8 cellular contexts compared by ENCODE assay signal in genomic region chr12:62259993-62260732, GRCh38. TPM values are rescaled to one million over a fixed set of nuclear protein-coding genes. Genes with fewer than 3 reads are reported as not detected.
DNase-seq lines count a peak whose midpoint lies in the region; ATAC-seq, FAIRE-seq and TF ChIP-seq lines count a peak whose summit lies in the region.

Gene USP15, plus strand, starts transcription at chr12:62260404. Its CDS starts 11 bp downstream, at chr12:62260415.

- FAIRE-seq in HTR-8/SVneo (lab: Jason Lieb, UNC) = peak; percentile 85
- peak; percentile 39 for FAIRE-seq in endometrium (lab: Jason Lieb, UNC)

- peak within 1 kb of the TSS; percentile 99 for H3K27ac Mint-ChIP-seq in mesothelial cell of epicardium

- in situ Hi-C loops in Caki2 (cut with HindIII; ENCODE audit: low pct_unique_long_range_greater_than_20kb, low sequenced_read_pairs) = no loop called here

- no peaks in the 10 kb centered on the region for H3K27me3 Mint-ChIP-seq in mesothelial cell of epicardium (ENCODE audit: low read depth)

- H3K4me1 Mint-ChIP-seq in mesothelial cell of epicardium = peaks cover 21% of the 10 kb centered on the region

- no peaks in the 10 kb centered on the region for H3K36me3 Mint-ChIP-seq in mesothelial cell of epicardium

- ATAC-seq in GM21367 (IDR thresholded peaks at IDR 0.05; ENCODE audit: unreplicated experiment) = peak; percentile 78

- no peaks in the 10 kb centered on the region for H3K9me3 Mint-ChIP-seq in mesothelial cell of epicardium

- peak within 1 kb of the TSS; percentile 95 for H3K4me3 Mint-ChIP-seq in mesothelial cell of epicardium

- peak; percentile 43 for TF ChIP-seq CTCF in mesothelial cell of epicardium (IDR thresholded peaks at IDR 0.05; ENCODE audit: unreplicated experiment)

- DNase-seq in Caki2 (ENCODE audit: low read depth) (peak; percentile 98), HTR-8/SVneo (ENCODE audit: insufficient read length, low spot score) (peak; percentile 87), NOMO-1 treated with dmso at 0.1 percent for 144 hours (lab: John Stamatoyannopoulos, UW; ENCODE audit: unreplicated experiment) (peak; percentile 92), mesothelial cell of epicardium (ENCODE audit: low spot score in 2 of 2, unreplicated experiment in 2 of 2) (peak; percentile 90 to 96)
- peak; percentile 96 for DNase-seq in activated CD8-positive, alpha-beta memory T cell treated with anti-CD3 and anti-CD28 coated beads, Interleukin-2, amount 50 U/mL, for 4 hours
- DNase-seq in stimulated activated CD8-positive, alpha-beta memory T cell treated with anti-CD3 and anti-CD28 coated beads, Interleukin-15, amount 100 ng/mL, for 48 hours (ENCODE audit: low read depth in 2 of 2) = peak; percentile 93 to 94

RNA-seq across cellular contexts. Expression of gene USP15, which starts in this region (rescaled TPM):
- 13.1 and 21.3 TPM in 2 replicates for total RNA-seq in Caki2 (2014; rRNA removed; shearing (Covaris generic); ENCODE audit: low replicate concordance)
- 45.0 to 50.9 TPM (median 47.3 TPM) in 3 replicates for total RNA-seq in mesothelial cell of epicardium

Comparison
In these comparisons a context has a peak if more than half of its experiments do, and no peak if none do; other contexts are left out.
1. Peak in every context shown above with its lines: DNase-seq and ATAC-seq.